Comparison of ENCODE assay signal across 8 cellular contexts in the genomic region with DNA sequence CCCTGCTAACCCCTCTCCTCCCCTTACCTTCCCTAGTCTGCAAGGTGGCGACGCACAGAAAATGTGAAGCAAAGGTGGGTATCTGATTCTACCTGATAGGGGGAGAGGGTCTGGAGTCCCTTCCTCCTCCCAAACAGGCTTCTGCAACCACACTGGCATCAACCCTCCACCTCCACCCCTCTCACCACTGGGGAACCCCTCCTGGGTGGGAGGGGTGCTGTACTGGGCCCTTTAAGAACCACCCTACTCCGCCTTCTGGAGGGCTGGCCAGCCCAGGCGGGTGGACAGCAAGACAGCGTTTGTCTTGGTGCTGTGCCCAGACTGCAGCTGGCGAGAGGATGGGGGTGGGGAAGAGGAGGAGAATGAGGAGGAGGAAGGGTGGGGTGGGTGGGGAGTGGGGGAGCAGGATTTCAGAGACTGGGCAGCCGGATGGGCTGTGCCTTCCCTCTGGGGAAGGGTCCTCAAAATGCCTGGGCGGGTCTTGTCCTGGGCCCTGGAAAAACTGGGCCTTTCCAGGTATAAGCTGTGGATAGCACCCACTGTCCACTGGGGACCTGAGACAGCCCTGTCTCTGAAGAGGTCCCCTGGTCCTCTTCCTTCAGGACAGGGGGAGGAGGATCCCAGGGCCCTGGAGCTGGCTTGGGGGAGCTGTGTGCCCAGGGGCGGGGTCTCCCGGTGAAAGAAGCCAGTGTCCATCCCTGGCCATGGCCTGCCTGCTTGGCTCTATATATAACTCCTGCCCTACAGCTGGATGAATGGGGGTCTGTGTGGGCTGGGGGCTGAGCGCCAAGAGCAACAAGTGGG. TPM values are rescaled to one million over a fixed set of nuclear protein-coding genes. Genes with fewer than 3 reads are reported as not detected.
DNase-seq lines count a peak whose midpoint lies in the region; ATAC-seq and TF ChIP-seq lines count a peak whose summit lies in the region.

No MANE protein-coding gene starts in this region.

- H3K27me3 ChIP-seq in duodenal mucosa (ENCODE audit: control insufficient read depth in 1 of 2, insufficient read depth in 2 of 2, low read length in 2 of 2), result no peaks in the 10 kb centered on the region
- no peaks in the 10 kb centered on the region for H3K27me3 ChIP-seq in mesendoderm (ENCODE audit: insufficient read depth, low read length, poor library complexity)
- H3K27me3 ChIP-seq in uterus, result no peaks in the 10 kb centered on the region

- no peak for DNase-seq in activated T-cell treated with anti-CD3 and anti-CD28 coated beads, Interleukin-2, amount 50 U/mL, for 24 hours
- DNase-seq in activated T-cell treated with anti-CD3 and anti-CD28 coated beads, Interleukin-2, amount 50 U/mL, for 48 hours, result no peak
- DNase-seq in mesendoderm, result no peak
- DNase-seq in uterus, result peak; percentile 92
- no peak for DNase-seq in GDM1 (lab: John Stamatoyannopoulos, UW)

- H3K27ac ChIP-seq in duodenal mucosa (ENCODE audit: low read depth, low read length), result peak overlapping the region; percentile 87
- no peak overlapping the region for H3K27ac ChIP-seq in mesendoderm (ENCODE audit: low read depth, low read length)
- H3K27ac ChIP-seq in uterus, result peak overlapping the region; percentile 99

- H2BK5ac ChIP-seq in mesendoderm (ENCODE audit: low read length), result no peak overlapping the region

- peak overlapping the region; percentile 69 for H3K27ac Mint-ChIP-seq in activated T-cell treated with anti-CD3 and anti-CD28 coated beads, Interleukin-2, amount 50 U/mL, for 24 hours

- peaks cover 3% of the 10 kb centered on the region for H3K36me3 Mint-ChIP-seq in activated T-cell treated with anti-CD3 and anti-CD28 coated beads, Interleukin-2, amount 50 U/mL, for 24 hours (ENCODE audit: low read depth)

- H3K36me3 ChIP-seq in duodenal mucosa (ENCODE audit: control insufficient read depth in 1 of 2, insufficient read depth in 2 of 2, low read length in 2 of 2) (peaks cover 0 to 3% of the 10 kb centered on the region in 2 donors), mesendoderm (ENCODE audit: control insufficient read depth, insufficient read depth, low read length) (no peaks in the 10 kb centered on the region), uterus (no peaks in the 10 kb centered on the region)

- H3K23ac ChIP-seq in mesendoderm (ENCODE audit: low read length), result no peak overlapping the region

- H3K9me3 ChIP-seq in duodenal mucosa (ENCODE audit: control insufficient read depth in 1 of 2, low read length in 2 of 2) (no peaks in the 10 kb centered on the region), uterus (no peaks in the 10 kb centered on the region)

- H4K5ac ChIP-seq in mesendoderm (ENCODE audit: low read length), result no peak overlapping the region

- H3K56ac ChIP-seq in mesendoderm (ENCODE audit: low read length), result peak overlapping the region; percentile 52

- no CpG with 5 or more reads among the region's 11 CpGs for WGBS in mesendoderm (ENCODE audit: extremely low coverage, insufficient coverage, low lambda C conversion rate)

- H3K4ac ChIP-seq in mesendoderm (ENCODE audit: low read depth, low read length), result no peak overlapping the region

- H3K79me1 ChIP-seq in mesendoderm (ENCODE audit: low read length), result peaks cover 17% of the 10 kb centered on the region

- peaks cover 20% of the 10 kb centered on the region for H3K79me2 ChIP-seq in mesendoderm (ENCODE audit: control insufficient read depth, insufficient read depth, low read length)

- H2BK15ac ChIP-seq in mesendoderm (replicated peaks; ENCODE audit: low read depth), result no peak overlapping the region

- no peaks in the 10 kb centered on the region for H3K27me3 Mint-ChIP-seq in activated T-cell treated with anti-CD3 and anti-CD28 coated beads, Interleukin-2, amount 50 U/mL, for 24 hours

- no peak for TF ChIP-seq CTCF in uterus (IDR thresholded peaks at IDR 0.05)

- TF ChIP-seq POLR2A in uterus (IDR thresholded peaks at IDR 0.05), result peak in 1 of 2 donors; percentile 10

- H2AK5ac ChIP-seq in mesendoderm (ENCODE audit: low read length), result no peak overlapping the region

- H3K4me3 ChIP-seq in duodenal mucosa (ENCODE audit: low read depth in 1 of 2, low read length in 2 of 2), result peak overlapping the region; percentile 34 to 65
- no peak overlapping the region for H3K4me3 ChIP-seq in mesendoderm (ENCODE audit: low read length)
- H3K4me3 ChIP-seq in uterus, result peak overlapping the region; percentile 59 to 76

- no peak overlapping the region for H4K8ac ChIP-seq in mesendoderm (ENCODE audit: low read depth, low read length)

- intact Hi-C loops in uterus (cut with DNase I; ENCODE audit: low total_unique reads), result no loop called here

- H3K4me1 Mint-ChIP-seq in activated T-cell treated with anti-CD3 and anti-CD28 coated beads, Interleukin-2, amount 50 U/mL, for 24 hours (ENCODE audit: low read depth), result peaks cover 26% of the 10 kb centered on the region

- H3K4me2 ChIP-seq in mesendoderm (ENCODE audit: low read length), result no peak overlapping the region

- no peak overlapping the region for H3K18ac ChIP-seq in mesendoderm (ENCODE audit: low read length)

- H3K9me3 Mint-ChIP-seq in activated T-cell treated with anti-CD3 and anti-CD28 coated beads, Interleukin-2, amount 50 U/mL, for 24 hours, result no peaks in the 10 kb centered on the region

- no peak for ATAC-seq in GM21825 (IDR thresholded peaks at IDR 0.05; ENCODE audit: unreplicated experiment)
- no peak for ATAC-seq in HG03442 (IDR thresholded peaks at IDR 0.05; ENCODE audit: unreplicated experiment)

- no peak overlapping the region for H2BK120ac ChIP-seq in mesendoderm (ENCODE audit: low read depth, low read length)

- H3K4me3 Mint-ChIP-seq in activated T-cell treated with anti-CD3 and anti-CD28 coated beads, Interleukin-2, amount 50 U/mL, for 24 hours, result peak overlapping the region; percentile 18

- H3K4me1 ChIP-seq in duodenal mucosa (ENCODE audit: control insufficient read depth in 1 of 2, insufficient read depth in 2 of 2, low read length in 2 of 2) (peaks cover 58 to 65% of the 10 kb centered on the region in 2 donors), mesendoderm (ENCODE audit: control insufficient read depth, low read depth, low read length) (peaks cover 32% of the 10 kb centered on the region), uterus (peaks cover 0 to 23% of the 10 kb centered on the region in 2 donors)

- H3K9ac ChIP-seq in duodenal mucosa (ENCODE audit: low read depth in 1 of 2, low read length in 2 of 2) (peak overlapping the region; percentile 22 to 75), mesendoderm (ENCODE audit: low read length) (no peak overlapping the region)

RNA-seq across cellular contexts. Expression of a gene that starts 2.8 kb away (rescaled TPM):
- 15.4 TPM for polyA plus RNA-seq in mesendoderm (2013, experiment 1 of 2)
- polyA plus RNA-seq in mesendoderm (2013, experiment 2 of 2), result 22.5 TPM
- total RNA-seq in uterus, result 100 to 1,000 TPM in 2 of 4 donors, 10 to 100 TPM in 2; 64.0 to 394 (median 112) TPM

RNA-seq across cellular contexts. Expression of a gene that starts 26.6 kb away (rescaled TPM):
- 4.4 TPM for polyA plus RNA-seq in mesendoderm (2013, experiment 1 of 2)
- polyA plus RNA-seq in mesendoderm (2013, experiment 2 of 2), result 4.3 TPM
- 10 to 100 TPM; 15.9 to 75.5 (median 28.9) TPM for total RNA-seq in uterus

RNA-seq across cellular contexts. Expression of a gene that starts 44.8 kb away (rescaled TPM):
- polyA plus RNA-seq in mesendoderm (2013, experiment 1 of 2), result 4.1 TPM
- polyA plus RNA-seq in mesendoderm (2013, experiment 2 of 2), result 4.5 TPM
- total RNA-seq in uterus, result 100 to 1,000 TPM in 3 of 4 donors, 10 to 100 TPM in 1; 48.7 to 762 (median 252) TPM

RNA-seq across cellular contexts. Expression of a gene that starts 46.4 kb away (rescaled TPM):
- 385 TPM for polyA plus RNA-seq in mesendoderm (2013, experiment 1 of 2)
- 407 TPM for polyA plus RNA-seq in mesendoderm (2013, experiment 2 of 2)
- 1,000 to 10,000 TPM in 1 of 4 donors, 100 to 1,000 TPM in 3; 388 to 1,076 (median 585) TPM for total RNA-seq in uterus

RNA-seq across cellular contexts. Expression of a gene that starts 50.7 kb away (rescaled TPM):
- not detected for polyA plus RNA-seq in mesendoderm (2013, experiment 1 of 2)
- 0.01 TPM for polyA plus RNA-seq in mesendoderm (2013, experiment 2 of 2)
- under 1 TPM in 1 of 4 donors, not detected in 3; 0.82 TPM for total RNA-seq in uterus

Comparison
In these comparisons a context has a peak if more than half of its experiments do, and no peak if none do; other contexts are left out.
1. DNase-seq: peak in uterus (2 of 2); none in activated T-cell treated with anti-CD3 and anti-CD28 coated beads, Interleukin-2, amount 50 U/mL, for 24 hours (single experiment), activated T-cell treated with anti-CD3 and anti-CD28 coated beads, Interleukin-2, amount 50 U/mL, for 48 hours (0 of 2), mesendoderm (single experiment) and GDM1 (single experiment).